ENCODE assay signal across 34 cellular contexts in genomic region chr1:158169105-158169504, GRCh38. TPM values are rescaled to one million over a fixed set of nuclear protein-coding genes. Genes with fewer than 3 reads are reported as not detected.
"Had no signal": no experiment of that assay in that cellular context is flagged by ENCODE, and none has a peak within 500 bp of the region (broad histone marks: within the 10 kb centered on the region; RNA-seq: fewer than 3 reads in every experiment).

No MANE protein-coding gene starts in this region.

- H3K4me3 ChIP-seq: neural progenitor cell, right atrium auricular region, smooth muscle cell, tibial artery, upper lobe of right lung had no signal

- H3K36me3 Mint-ChIP-seq: natural killer cell, neural progenitor cell had no signal

- DNase-seq: activated CD4-positive, alpha-beta T cell treated with anti-CD3 and anti-CD28 coated beads for 4 hours; activated CD4-positive, alpha-beta T cell treated with anti-CD3 and anti-CD28 coated beads, Interleukin-2, amount 50 U/mL, for 4 hours; activated gamma-delta T cell treated with Interleukin-2 at 50 U/mL for 16 hours; activated naive CD4-positive, alpha-beta T cell treated with anti-CD3 and anti-CD28 coated beads, Interleukin-2, amount 50 U/mL, for 16 hours; activated T-cell treated with anti-CD3 and anti-CD28 coated beads, Interleukin-2, amount 50 U/mL, for 1 hour; amniotic stem cell; brain microvascular endothelial cell; central memory CD4-positive, alpha-beta T cell; foreskin fibroblast; head of caudate nucleus; hippocampal formation; kidney; left colon; midbrain; natural killer cell; occipital lobe; stimulated activated CD4-positive, alpha-beta T cell treated with anti-CD3 and anti-CD28 coated beads, Interleukin-1b, Interleukin-23, amount 100 ng/mL, for 48 hours; stimulated activated CD4-positive, alpha-beta T cell treated with anti-CD3 and anti-CD28 coated beads, Interleukin-4, amount 100 ng/mL, for 4 hours; stimulated activated CD8-positive, alpha-beta memory T cell treated with anti-CD3 and anti-CD28 coated beads, Interleukin-4, amount 100 ng/mL, for 48 hours; stimulated activated naive CD8-positive, alpha-beta T cell treated with anti-CD3 and anti-CD28 coated beads, Interleukin-15, amount 100 ng/mL, for 72 hours; substantia nigra; tibial artery; upper lobe of right lung had no signal

- H3K9me3 Mint-ChIP-seq: activated T-helper 1 cell treated with anti-CD3 and anti-CD28 coated beads, Interleukin-12 subunit alpha, Interleukin-12 subunit beta, Interleukin-2, Interleukin-4 antibody, amounts not matched to agents 30 ng/mL and 10 ng/mL and 1 ng/mL, durations not matched to agents 14 hours and 24 hours and 36 hours; natural killer cell; neural progenitor cell; stimulated activated naive CD8-positive, alpha-beta T cell treated with anti-CD3 and anti-CD28 coated beads, Interleukin-15, amount 100 ng/mL, for 72 hours had no signal

- H2AFZ ChIP-seq: neural progenitor cell, parathyroid adenoma had no signal

- H3K4me2 ChIP-seq: neural progenitor cell, smooth muscle cell had no signal

- H3K27me3 Mint-ChIP-seq: memory B cell; stimulated activated memory B cell treated with anti-CD40 and anti-IgM and Interleukin-4, amounts not matched to agents 10 μg/mL and 1 μg/mL and 100 μg/mL, for 72 hours had no signal

- H3K4me3 Mint-ChIP-seq: activated T-helper 1 cell treated with anti-CD3 and anti-CD28 coated beads, Interleukin-12 subunit alpha, Interleukin-12 subunit beta, Interleukin-2, Interleukin-4 antibody, amounts not matched to agents 30 ng/mL and 10 ng/mL and 1 ng/mL, durations not matched to agents 14 hours and 24 hours and 36 hours; memory B cell; natural killer cell; neural progenitor cell; stimulated activated memory B cell treated with anti-CD40 and anti-IgM and Interleukin-4, amounts not matched to agents 10 μg/mL and 1 μg/mL and 100 μg/mL, for 72 hours; stimulated activated naive CD8-positive, alpha-beta T cell treated with anti-CD3 and anti-CD28 coated beads, Interleukin-15, amount 100 ng/mL, for 72 hours had no signal

- H3K4me1 Mint-ChIP-seq: natural killer cell; neural progenitor cell; stimulated activated naive CD8-positive, alpha-beta T cell treated with anti-CD3 and anti-CD28 coated beads, Interleukin-15, amount 100 ng/mL, for 72 hours had no signal

- H3K4me1 ChIP-seq: neural progenitor cell, parathyroid adenoma, right atrium auricular region, tibial artery, upper lobe of right lung had no signal

- H3K79me2 ChIP-seq: parathyroid adenoma had no signal

- H3K9ac ChIP-seq: neural progenitor cell, parathyroid adenoma had no signal

- H3K27ac ChIP-seq: brain microvascular endothelial cell, neural progenitor cell, parathyroid adenoma, right atrium auricular region, tibial artery, upper lobe of right lung, VCaP had no signal

- H3K27ac Mint-ChIP-seq: activated T-helper 1 cell treated with anti-CD3 and anti-CD28 coated beads, Interleukin-12 subunit alpha, Interleukin-12 subunit beta, Interleukin-2, Interleukin-4 antibody, amounts not matched to agents 30 ng/mL and 10 ng/mL and 1 ng/mL, durations not matched to agents 14 hours and 24 hours and 36 hours; memory B cell; natural killer cell; neural progenitor cell; stimulated activated memory B cell treated with anti-CD40 and anti-IgM and Interleukin-4, amounts not matched to agents 10 μg/mL and 1 μg/mL and 100 μg/mL, for 72 hours; stimulated activated naive CD8-positive, alpha-beta T cell treated with anti-CD3 and anti-CD28 coated beads, Interleukin-15, amount 100 ng/mL, for 72 hours had no signal

- H3K36me3 ChIP-seq: brain microvascular endothelial cell, neural progenitor cell, right atrium auricular region, tibial artery, upper lobe of right lung had no signal

- ATAC-seq: esophagus mucosa; left colon; natural killer cell; stimulated activated memory B cell treated with anti-CD40 and anti-IgM and Interleukin-4, amounts not matched to agents 10 μg/mL and 1 μg/mL and 100 μg/mL, for 72 hours; stimulated activated naive CD8-positive, alpha-beta T cell treated with anti-CD3 and anti-CD28 coated beads, Interleukin-15, amount 100 ng/mL, for 72 hours; upper lobe of right lung had no signal

- H3K27me3 ChIP-seq: brain microvascular endothelial cell, right atrium auricular region, tibial artery had no signal

- H3K9me3 ChIP-seq: right atrium auricular region, upper lobe of right lung had no signal

RNA-seq across cellular contexts. Expression of gene CD1D, which starts 11.6 kb away (rescaled TPM):
- total RNA-seq: activated T-helper 1 cell treated with anti-CD3 and anti-CD28 coated beads, Interleukin-12 subunit alpha, Interleukin-12 subunit beta, Interleukin-2, Interleukin-4 antibody, amounts not matched to agents 30 ng/mL and 10 ng/mL and 1 ng/mL, durations not matched to agents 14 hours and 24 hours and 36 hours; endothelial cell of umbilical vein; pulmonary artery endothelial cell had no signal
